ENCODE assay signal across 25 cellular contexts in genomic region chr17:82732118-82732743, GRCh38. TPM values are rescaled to one million over a fixed set of nuclear protein-coding genes. Genes with fewer than 3 reads are reported as not detected.
DNase-seq lines count a peak whose midpoint lies in the region; ATAC-seq, FAIRE-seq and TF ChIP-seq lines count a peak whose summit lies in the region.
"Had no signal": no experiment of that assay in that cellular context is flagged by ENCODE, and none has a peak within 500 bp of the region (broad histone marks: within the 10 kb centered on the region; RNA-seq: fewer than 3 reads in every experiment).

No MANE protein-coding gene starts in this region.

- TF ChIP-seq CTCF in HepG2 (CRISPR knock-in tag; IDR thresholded peaks at IDR 0.05): no peak
- no peak for TF ChIP-seq CTCF in right lobe of liver (IDR thresholded peaks at IDR 0.05)
- no peak for TF ChIP-seq CTCF in Caco-2 (IDR thresholded peaks at IDR 0.05; ENCODE audit: insufficient read depth in 1 of 2, low read depth in 1 of 2, low read length in 1 of 2, severe bottlenecking in 1 of 2, unreplicated experiment in 1 of 2)
- no peak for TF ChIP-seq CTCF in osteoblast (IDR thresholded peaks at IDR 0.05; ENCODE audit: extremely low read depth, low read depth, low read length)

- H3K27ac Mint-ChIP-seq in Caco-2 (ENCODE audit: unreplicated experiment): no peak overlapping the region
- H3K27ac Mint-ChIP-seq: CD14-positive monocyte, GM23338, HFFc6 had no signal

- no peak for DNase-seq in HepG2 (ENCODE audit: low spot score)
- no peak for DNase-seq in right lobe of liver
- no peak for DNase-seq in Caco-2
- peak; percentile 39 for DNase-seq in osteoblast (ENCODE audit: insufficient read length, low spot score, missing footprints)
- DNase-seq: 8988T; ACHN; AML-193; BE2C; CD4-positive, alpha-beta memory T cell; COR-L47; DMS153; DND-41; HFFc6 had no signal

- TF ChIP-seq EP300 in HepG2 (IDR thresholded peaks at IDR 0.05; ENCODE audit: low read depth in 2 of 2, low read length in 2 of 2) (no peak), HepG2 (CRISPR knock-in tag; IDR thresholded peaks at IDR 0.05; ENCODE audit: borderline replicate concordance) (no peak)

- H4K20me1 ChIP-seq in HepG2 (ENCODE audit: insufficient read depth, low read length) (no peaks in the 10 kb centered on the region), osteoblast (ENCODE audit: insufficient read depth, low read length) (peaks cover 4% of the 10 kb centered on the region)

- no peak for TF ChIP-seq POLR2A in HepG2 (IDR thresholded peaks at IDR 0.05; ENCODE audit: insufficient read depth in 1 of 2, low read depth in 2 of 2, low read length in 2 of 2)
- TF ChIP-seq POLR2A in right lobe of liver (IDR thresholded peaks at IDR 0.05): no peak

- no peak for ATAC-seq in HepG2
- ATAC-seq in right lobe of liver: no peak
- peak; percentile 9 for ATAC-seq in esophagus mucosa
- ATAC-seq in GM18870 (IDR thresholded peaks at IDR 0.05; ENCODE audit: unreplicated experiment): no peak
- ATAC-seq in HG02970 (IDR thresholded peaks at IDR 0.05; ENCODE audit: low FRiP score, unreplicated experiment): no peak
- ATAC-seq: A549, GM23338 had no signal

- TF ChIP-seq RAD21 in HepG2 (CRISPR knock-in tag; IDR thresholded peaks at IDR 0.05): no peak

- no peak overlapping the region for H3K9ac ChIP-seq in HepG2 (ENCODE audit: insufficient read depth, low read depth, low read length)
- H3K9ac ChIP-seq: BLaER1 treated with 17β-estradiol and CSF1 and Interleukin-3, amounts not matched to agents 10 nM and 100 nM had no signal

- no peak overlapping the region for H3K4me2 ChIP-seq in HepG2 (ENCODE audit: low read depth, low read length)
- no peak overlapping the region for H3K4me2 ChIP-seq in osteoblast (ENCODE audit: insufficient read depth, low read length)
- H3K4me2 ChIP-seq: A549; BLaER1 treated with 17β-estradiol and CSF1 and Interleukin-3, amounts not matched to agents 10 nM and 100 nM; GM23338 had no signal

- no peaks in the 10 kb centered on the region for H3K4me1 Mint-ChIP-seq in Caco-2 (ENCODE audit: low read depth, unreplicated experiment)

- H3K79me2 ChIP-seq in HepG2 (ENCODE audit: insufficient read depth, low read length) (peaks cover 15% of the 10 kb centered on the region), osteoblast (ENCODE audit: insufficient read depth, low read length) (no peaks in the 10 kb centered on the region)

- CTCF ChIA-PET in HepG2 (lab: Yijun Ruan, JAX; ENCODE audit: low intra/inter-chr PET ratio, low total read pairs): no interaction called here
- CTCF ChIA-PET in Caco-2 (lab: Charles Lee): no interaction called here

- H3K27me3 Mint-ChIP-seq in Caco-2 (ENCODE audit: insufficient read depth, unreplicated experiment): no peaks in the 10 kb centered on the region
- H3K27me3 Mint-ChIP-seq: CD4-positive, alpha-beta memory T cell had no signal

- no peak overlapping the region for H3K27ac ChIP-seq in HepG2 (ENCODE audit: extremely low read length, insufficient read depth, low read length)
- H3K27ac ChIP-seq in right lobe of liver: no peak overlapping the region
- no peak overlapping the region for H3K27ac ChIP-seq in osteoblast (ENCODE audit: low read depth, low read length)
- H3K27ac ChIP-seq: A549; BLaER1 treated with 17β-estradiol and CSF1 and Interleukin-3, amounts not matched to agents 10 nM and 100 nM had no signal

- in situ Hi-C loops in HepG2 (cut with HindIII; ENCODE audit: extremely low pct_ligation_motif_present, low pct_unique_long_range_greater_than_20kb): no loop called here

- no peaks in the 10 kb centered on the region for H3K27me3 ChIP-seq in HepG2 (ENCODE audit: control insufficient read depth in 1 of 2, insufficient read depth in 2 of 2, low read length in 2 of 2)
- no peaks in the 10 kb centered on the region for H3K27me3 ChIP-seq in right lobe of liver
- no peaks in the 10 kb centered on the region for H3K27me3 ChIP-seq in Caco-2 (replicated peaks; ENCODE audit: control insufficient read depth, insufficient read depth, low read length)
- no peaks in the 10 kb centered on the region for H3K27me3 ChIP-seq in osteoblast (ENCODE audit: insufficient read depth, low read length)
- H3K27me3 ChIP-seq: BE2C had no signal

- H3K9me3 Mint-ChIP-seq in Caco-2 (ENCODE audit: unreplicated experiment): peaks cover 11% of the 10 kb centered on the region

- no peak for FAIRE-seq in HepG2 (lab: Jason Lieb, UNC)
- FAIRE-seq: A549, G401.6, GM12892, GM19239 had no signal

- H3K4me3 ChIP-seq in HepG2 (replicated peaks in 1 of 3; ENCODE audit: insufficient read depth in 1 of 3, low read depth in 2 of 3, low read length in 3 of 3) (no peak overlapping the region), right lobe of liver (no peak overlapping the region), Caco-2 (ENCODE audit: low read depth, low read length) (no peak overlapping the region), osteoblast (ENCODE audit: insufficient read depth, low read length) (no peak overlapping the region)
- H3K4me3 ChIP-seq: A549; BLaER1 treated with 17β-estradiol and CSF1 and Interleukin-3, amounts not matched to agents 10 nM and 100 nM; GM23338; HAP-1 had no signal

- BruUV-seq in HepG2 (replicated peaks; lab: Mats Ljungman, UMichigan) (no TSS peak), Caco-2 (replicated peaks; lab: Mats Ljungman, UMichigan) (no TSS peak)

- WGBS in HepG2 (ENCODE audit: low lambda C conversion rate): 89% methylated on average over 13 of the region's 13 CpGs
- 84% methylated on average over 6 of the region's 13 CpGs for WGBS in right lobe of liver (ENCODE audit: insufficient coverage, low coverage, low lambda C conversion rate, missing lambda C conversion rate)

- POLR2A ChIA-PET in HepG2 (lab: Yijun Ruan, JAX): interaction anchor here (1.8 kb wide), 1 partner anchor 16 kb away, joined by 11 read pairs; the partner anchor contains the start of gene FN3KRP
- POLR2A ChIA-PET in Caco-2 (lab: Charles Lee): no interaction called here

- H3K9me3 ChIP-seq in HepG2 (ENCODE audit: low read length): peaks cover 10% of the 10 kb centered on the region
- no peaks in the 10 kb centered on the region for H3K9me3 ChIP-seq in right lobe of liver
- peaks cover 23% of the 10 kb centered on the region for H3K9me3 ChIP-seq in Caco-2
- no peaks in the 10 kb centered on the region for H3K9me3 ChIP-seq in osteoblast (ENCODE audit: low read depth, low read length)
- H3K9me3 ChIP-seq: BE2C had no signal

- intact Hi-C loops in HepG2 (cut with micrococcal nuclease; ENCODE audit: unreplicated experiment) (no loop called here), right lobe of liver (cut with DNase I) (no loop called here), Caco-2 (cut with micrococcal nuclease; ENCODE audit: unreplicated experiment) (no loop called here)

- H3K4me3 Mint-ChIP-seq in Caco-2 (ENCODE audit: unreplicated experiment): peak overlapping the region; percentile 14
- H3K4me3 Mint-ChIP-seq: CD14-positive monocyte, GM23338, HFFc6 had no signal

- peaks cover 1 to 4% of the 10 kb centered on the region in 2 experiments; a peak in 2 of 5 replicates for H3K36me3 ChIP-seq in HepG2 (replicated peaks in 1 of 2; ENCODE audit: control insufficient read depth in 1 of 2, insufficient read depth in 2 of 2, low read length in 2 of 2)
- peaks cover 0 to 8% (median 0%) of the 10 kb centered on the region in 4 donors for H3K36me3 ChIP-seq in right lobe of liver
- H3K36me3 ChIP-seq in Caco-2 (ENCODE audit: control insufficient read depth, insufficient read depth, low read length): peaks cover 3% of the 10 kb centered on the region
- H3K36me3 ChIP-seq in osteoblast (ENCODE audit: insufficient read depth, low read length): peaks cover 7% of the 10 kb centered on the region
- H3K36me3 ChIP-seq: BE2C had no signal

- peaks cover 19% of the 10 kb centered on the region for H3K4me1 ChIP-seq in HepG2 (ENCODE audit: insufficient read depth, low read length)
- peaks cover 0 to 8% (median 0%) of the 10 kb centered on the region in 4 donors for H3K4me1 ChIP-seq in right lobe of liver
- H3K4me1 ChIP-seq in Caco-2: no peaks in the 10 kb centered on the region
- H3K4me1 ChIP-seq in osteoblast (ENCODE audit: insufficient read depth, low read length): peaks cover 2% of the 10 kb centered on the region
- H3K4me1 ChIP-seq: A549; BE2C; BLaER1 treated with 17β-estradiol and CSF1 and Interleukin-3, amounts not matched to agents 10 nM and 100 nM had no signal

- H2AFZ ChIP-seq in HepG2 (ENCODE audit: low read length) (no peak overlapping the region), osteoblast (ENCODE audit: low read length) (no peak overlapping the region)
- H2AFZ ChIP-seq: GM23338 had no signal

- H3K36me3 Mint-ChIP-seq in Caco-2 (ENCODE audit: insufficient read depth, unreplicated experiment): peaks cover 62% of the 10 kb centered on the region

RNA-seq across cellular contexts. Expression of gene FN3K, which starts 3.2 kb away (rescaled TPM):
- 12.2 and 22.0 TPM in 2 replicates for total RNA-seq in HepG2 (2016; rRNA removed; fragmentation: Illumina TruSeq; extraction: Trizol)
- 9.6 and 10.3 TPM in 2 replicates for total RNA-seq in HepG2 (2016; cell fraction: cytosol; rRNA removed; fragmentation: Illumina TruSeq; extraction: Trizol; ENCODE audit: low read depth)
- total RNA-seq in HepG2 (2016; cell fraction: insoluble cytoplasmic fraction; rRNA removed; fragmentation: Illumina TruSeq; extraction: Trizol): 12.7 and 23.9 TPM in 2 replicates
- 17.0 and 17.4 TPM in 2 replicates for total RNA-seq in HepG2 (2016; cell fraction: membrane; rRNA removed; fragmentation: Illumina TruSeq; extraction: Trizol)
- 29.1 and 32.3 TPM in 2 replicates for total RNA-seq in HepG2 (2016; cell fraction: nucleus; rRNA removed; fragmentation: Illumina TruSeq; extraction: Trizol)
- 3.5 and 5.7 TPM in 2 replicates for polyA plus RNA-seq in HepG2 (2011; rRNA removed)
- polyA plus RNA-seq in HepG2 (2011; cell fraction: cytosol; rRNA removed): 1.9 and 2.0 TPM in 2 replicates
- 27.8 and 27.9 TPM in 2 replicates for polyA plus RNA-seq in HepG2 (2011; cell fraction: nucleus; rRNA removed)
- 48.6 and 58.1 TPM in 2 replicates for polyA plus RNA-seq in HepG2 (2012)
- polyA plus RNA-seq in HepG2 (2016; cell fraction: cytosol; fragmentation: Illumina TruSeq; extraction: Trizol; ENCODE audit: low read depth): 21.3 and 21.5 TPM in 2 replicates
- polyA plus RNA-seq in HepG2 (2016; cell fraction: insoluble cytoplasmic fraction; fragmentation: Illumina TruSeq; extraction: Trizol; ENCODE audit: low read depth): 52.3 and 61.0 TPM in 2 replicates
- 23.7 and 26.9 TPM in 2 replicates for polyA plus RNA-seq in HepG2 (2016; cell fraction: membrane; fragmentation: Illumina TruSeq; extraction: Trizol; ENCODE audit: low read depth)
- 78.1 and 80.9 TPM in 2 replicates for polyA plus RNA-seq in HepG2 (2016; cell fraction: nucleus; fragmentation: Illumina TruSeq; extraction: Trizol; ENCODE audit: insufficient read depth, low read depth)
- polyA minus RNA-seq in HepG2 (2011; rRNA and poly(A)+ RNA removed; ENCODE audit: low replicate concordance): 1.6 and 9.2 TPM in 2 replicates
- 17.1 and 26.0 TPM in 2 replicates for polyA minus RNA-seq in HepG2 (2011; cell fraction: cytosol; rRNA and poly(A)+ RNA removed)
- polyA minus RNA-seq in HepG2 (2011; cell fraction: nucleus; rRNA and poly(A)+ RNA removed): 24.3 and 29.1 TPM in 2 replicates
- 10 to 100 TPM; 29.6 to 61.6 (median 45.5) TPM for total RNA-seq in right lobe of liver
- 55.7 and 60.0 TPM in 2 replicates for total RNA-seq in Caco-2 (2022)
- 3.2 TPM for total RNA-seq in esophagus mucosa
- total RNA-seq in osteoblast: 2.9 and 4.4 TPM in 2 replicates
- total RNA-seq: H4 had no signal
- polyA plus RNA-seq: CD14-positive monocyte had no signal

RNA-seq across cellular contexts. Expression of gene FN3KRP, which starts 15.7 kb away (rescaled TPM):
- total RNA-seq in HepG2 (2016; rRNA removed; fragmentation: Illumina TruSeq; extraction: Trizol) (28.2 and 36.1 TPM in 2 replicates), right lobe of liver (10 to 100 TPM in 4 of 6 experiments, 1 to 10 TPM in 2; 7.6 to 24.8 (median 14.3) TPM), Caco-2 (2022) (47.2 and 53.6 TPM in 2 replicates), esophagus mucosa (18.2 TPM), osteoblast (10.1 and 13.8 TPM in 2 replicates)
- 5.3 and 7.1 TPM in 2 replicates for total RNA-seq in HepG2 (2016; cell fraction: cytosol; rRNA removed; fragmentation: Illumina TruSeq; extraction: Trizol; ENCODE audit: low read depth)
- total RNA-seq in HepG2 (2016; cell fraction: insoluble cytoplasmic fraction; rRNA removed; fragmentation: Illumina TruSeq; extraction: Trizol): 27.6 and 34.8 TPM in 2 replicates
- total RNA-seq in HepG2 (2016; cell fraction: membrane; rRNA removed; fragmentation: Illumina TruSeq; extraction: Trizol): 17.5 and 18.4 TPM in 2 replicates
- 16.5 and 21.0 TPM in 2 replicates for total RNA-seq in HepG2 (2016; cell fraction: nucleus; rRNA removed; fragmentation: Illumina TruSeq; extraction: Trizol)
- polyA plus RNA-seq in HepG2 (2011; rRNA removed): 22.1 and 22.4 TPM in 2 replicates
- polyA plus RNA-seq in HepG2 (2011; cell fraction: cytosol; rRNA removed): 17.7 and 18.3 TPM in 2 replicates
- 34.0 and 36.3 TPM in 2 replicates for polyA plus RNA-seq in HepG2 (2011; cell fraction: nucleus; rRNA removed)
- 27.4 and 37.9 TPM in 2 replicates for polyA plus RNA-seq in HepG2 (2012)
- polyA plus RNA-seq in HepG2 (2016; cell fraction: cytosol; fragmentation: Illumina TruSeq; extraction: Trizol; ENCODE audit: low read depth): 6.9 and 7.2 TPM in 2 replicates
- 54.4 and 62.2 TPM in 2 replicates for polyA plus RNA-seq in HepG2 (2016; cell fraction: insoluble cytoplasmic fraction; fragmentation: Illumina TruSeq; extraction: Trizol; ENCODE audit: low read depth)
- 14.4 and 14.9 TPM in 2 replicates for polyA plus RNA-seq in HepG2 (2016; cell fraction: membrane; fragmentation: Illumina TruSeq; extraction: Trizol; ENCODE audit: low read depth)
- 57.5 and 59.5 TPM in 2 replicates for polyA plus RNA-seq in HepG2 (2016; cell fraction: nucleus; fragmentation: Illumina TruSeq; extraction: Trizol; ENCODE audit: insufficient read depth, low read depth)
- polyA minus RNA-seq in HepG2 (2011; rRNA and poly(A)+ RNA removed; ENCODE audit: low replicate concordance): 13.3 and 23.3 TPM in 2 replicates
- 11.0 and 11.2 TPM in 2 replicates for polyA minus RNA-seq in HepG2 (2011; cell fraction: cytosol; rRNA and poly(A)+ RNA removed)
- 9.8 and 12.2 TPM in 2 replicates for polyA minus RNA-seq in HepG2 (2011; cell fraction: nucleus; rRNA and poly(A)+ RNA removed)

RNA-seq across cellular contexts. Expression of gene TBCD, which starts 19.6 kb away (rescaled TPM):
- total RNA-seq in HepG2 (2016; rRNA removed; fragmentation: Illumina TruSeq; extraction: Trizol) (33.9 and 49.6 TPM in 2 replicates), right lobe of liver (10 to 100 TPM; 28.0 to 55.7 (median 41.3) TPM), Caco-2 (2022) (94.6 and 108 TPM in 2 replicates), esophagus mucosa (55.5 TPM), osteoblast (28.0 and 29.0 TPM in 2 replicates)
- total RNA-seq in HepG2 (2016; cell fraction: cytosol; rRNA removed; fragmentation: Illumina TruSeq; extraction: Trizol; ENCODE audit: low read depth): 98.6 and 103 TPM in 2 replicates
- total RNA-seq in HepG2 (2016; cell fraction: insoluble cytoplasmic fraction; rRNA removed; fragmentation: Illumina TruSeq; extraction: Trizol): 32.6 and 40.4 TPM in 2 replicates
- 28.6 and 30.6 TPM in 2 replicates for total RNA-seq in HepG2 (2016; cell fraction: membrane; rRNA removed; fragmentation: Illumina TruSeq; extraction: Trizol)
- 44.9 and 51.2 TPM in 2 replicates for total RNA-seq in HepG2 (2016; cell fraction: nucleus; rRNA removed; fragmentation: Illumina TruSeq; extraction: Trizol)
- 54.8 and 58.7 TPM in 2 replicates for polyA plus RNA-seq in HepG2 (2011; rRNA removed)
- 29.1 and 46.9 TPM in 2 replicates for polyA plus RNA-seq in HepG2 (2011; cell fraction: cytosol; rRNA removed)
- 327 and 449 TPM in 2 replicates for polyA plus RNA-seq in HepG2 (2011; cell fraction: nucleus; rRNA removed)
- polyA plus RNA-seq in HepG2 (2012): 37.3 and 41.7 TPM in 2 replicates
- 3.7 and 4.9 TPM in 2 replicates for polyA plus RNA-seq in HepG2 (2016; cell fraction: cytosol; fragmentation: Illumina TruSeq; extraction: Trizol; ENCODE audit: low read depth)
- polyA plus RNA-seq in HepG2 (2016; cell fraction: insoluble cytoplasmic fraction; fragmentation: Illumina TruSeq; extraction: Trizol; ENCODE audit: low read depth): 39.7 and 51.2 TPM in 2 replicates
- 5.6 and 6.8 TPM in 2 replicates for polyA plus RNA-seq in HepG2 (2016; cell fraction: membrane; fragmentation: Illumina TruSeq; extraction: Trizol; ENCODE audit: low read depth)
- 140 and 151 TPM in 2 replicates for polyA plus RNA-seq in HepG2 (2016; cell fraction: nucleus; fragmentation: Illumina TruSeq; extraction: Trizol; ENCODE audit: insufficient read depth, low read depth)
- 67.0 and 125 TPM in 2 replicates for polyA minus RNA-seq in HepG2 (2011; rRNA and poly(A)+ RNA removed; ENCODE audit: low replicate concordance)
- polyA minus RNA-seq in HepG2 (2011; cell fraction: cytosol; rRNA and poly(A)+ RNA removed): 38.0 and 45.2 TPM in 2 replicates
- 51.1 and 51.6 TPM in 2 replicates for polyA minus RNA-seq in HepG2 (2011; cell fraction: nucleus; rRNA and poly(A)+ RNA removed)

RNA-seq across cellular contexts. Expression of gene RAB40B, which starts 33.7 kb away (rescaled TPM):
- total RNA-seq in HepG2 (2016; rRNA removed; fragmentation: Illumina TruSeq; extraction: Trizol): 4.4 and 6.2 TPM in 2 replicates
- 8.6 and 11.9 TPM in 2 replicates for total RNA-seq in HepG2 (2016; cell fraction: cytosol; rRNA removed; fragmentation: Illumina TruSeq; extraction: Trizol; ENCODE audit: low read depth)
- 6.2 and 7.4 TPM in 2 replicates for total RNA-seq in HepG2 (2016; cell fraction: insoluble cytoplasmic fraction; rRNA removed; fragmentation: Illumina TruSeq; extraction: Trizol)
- total RNA-seq in HepG2 (2016; cell fraction: membrane; rRNA removed; fragmentation: Illumina TruSeq; extraction: Trizol): 18.5 and 22.6 TPM in 2 replicates
- total RNA-seq in HepG2 (2016; cell fraction: nucleus; rRNA removed; fragmentation: Illumina TruSeq; extraction: Trizol): 3.7 TPM in 2 replicates
- 6.5 and 7.2 TPM in 2 replicates for polyA plus RNA-seq in HepG2 (2011; rRNA removed)
- 5.7 and 9.9 TPM in 2 replicates for polyA plus RNA-seq in HepG2 (2011; cell fraction: cytosol; rRNA removed)
- polyA plus RNA-seq in HepG2 (2011; cell fraction: nucleus; rRNA removed): 10.8 and 12.6 TPM in 2 replicates
- 6.2 and 7.3 TPM in 2 replicates for polyA plus RNA-seq in HepG2 (2012)
- 25.0 and 26.7 TPM in 2 replicates for polyA plus RNA-seq in HepG2 (2016; cell fraction: cytosol; fragmentation: Illumina TruSeq; extraction: Trizol; ENCODE audit: low read depth)
- polyA plus RNA-seq in HepG2 (2016; cell fraction: insoluble cytoplasmic fraction; fragmentation: Illumina TruSeq; extraction: Trizol; ENCODE audit: low read depth): 7.0 and 7.6 TPM in 2 replicates
- 27.5 and 28.9 TPM in 2 replicates for polyA plus RNA-seq in HepG2 (2016; cell fraction: membrane; fragmentation: Illumina TruSeq; extraction: Trizol; ENCODE audit: low read depth)
- polyA plus RNA-seq in HepG2 (2016; cell fraction: nucleus; fragmentation: Illumina TruSeq; extraction: Trizol; ENCODE audit: insufficient read depth, low read depth): 8.7 and 12.0 TPM in 2 replicates
- polyA minus RNA-seq in HepG2 (2011; rRNA and poly(A)+ RNA removed; ENCODE audit: low replicate concordance): 3.1 and 8.9 TPM in 2 replicates
- 1.4 and 3.2 TPM in 2 replicates for polyA minus RNA-seq in HepG2 (2011; cell fraction: cytosol; rRNA and poly(A)+ RNA removed)
- 2.7 TPM in 2 replicates for polyA minus RNA-seq in HepG2 (2011; cell fraction: nucleus; rRNA and poly(A)+ RNA removed)
- 10 to 100 TPM in 3 of 6 experiments, 1 to 10 TPM in 3; 3.7 to 12.5 (median 9.3) TPM for total RNA-seq in right lobe of liver
- 6.3 and 8.8 TPM in 2 replicates for total RNA-seq in Caco-2 (2022)
- 6.6 TPM for total RNA-seq in esophagus mucosa
- total RNA-seq in osteoblast: 8.3 and 9.1 TPM in 2 replicates
